Comparison of ENCODE assay signal across 8 cellular contexts in the genomic region with DNA sequence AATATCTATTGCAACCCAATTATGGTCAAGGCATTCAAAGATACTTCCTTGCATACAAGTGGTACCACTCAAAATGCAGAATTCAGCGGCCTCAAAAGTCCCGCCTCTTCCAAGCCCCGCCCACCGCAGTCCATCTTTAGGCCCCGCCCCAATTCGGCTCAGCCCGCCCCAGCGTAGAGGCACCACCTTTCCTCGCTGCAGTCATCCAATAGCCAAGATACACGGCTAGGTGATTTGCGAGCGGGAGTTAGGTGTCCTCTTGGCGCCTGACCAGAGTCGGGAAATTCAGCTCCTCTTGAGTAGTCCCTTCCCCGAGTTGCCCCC.
DNase-seq lines count a peak whose midpoint lies in the region; ATAC-seq lines count a peak whose summit lies in the region.

No MANE protein-coding gene starts in this region.

- H3K79me2 ChIP-seq in ACC112 (ENCODE audit: control insufficient read depth, insufficient read depth, low read length, unreplicated experiment), result no peaks in the 10 kb centered on the region

- H2AFZ ChIP-seq in ACC112 (ENCODE audit: low read length, unreplicated experiment), result peak overlapping the region; percentile 77

- no peaks in the 10 kb centered on the region for H3K36me3 ChIP-seq in ACC112 (ENCODE audit: insufficient read depth, low read length)

- H3K4me3 ChIP-seq in ACC112 (ENCODE audit: low read depth, low read length), result peak overlapping the region; percentile 92

- H3K4me1 ChIP-seq in ACC112 (ENCODE audit: control insufficient read depth, insufficient read depth, low read length, unreplicated experiment), result peaks cover 13% of the 10 kb centered on the region

- peak; percentile 64 for DNase-seq in NCI-H226
- peak; percentile 87 for DNase-seq in activated CD4-positive, CD25-positive, alpha-beta regulatory T cell treated with anti-CD3 and anti-CD28 coated beads, Interleukin-2, amount 50 U/mL, for 16 hours (ENCODE audit: low read depth, low spot score)
- DNase-seq in cerebellar nuclear complex (lab: John Stamatoyannopoulos, UW), result peak; percentile 65 to 92
- DNase-seq in kidney tubule cell (ENCODE audit: low spot score), result peak; percentile 91
- peak; percentile 87 to 91 for DNase-seq in stimulated activated CD4-positive, alpha-beta T cell treated with anti-CD3 and anti-CD28 coated beads, Interleukin-1b, Interleukin-23, amount 100 ng/mL, for 4 hours (ENCODE audit: low read depth in 2 of 2)

- H3K27me3 ChIP-seq in ACC112 (ENCODE audit: insufficient read depth, low read length), result peaks cover 47% of the 10 kb centered on the region

- peak overlapping the region; percentile 17; the same call in 1 of the 2 replicates for H3K27ac ChIP-seq in ACC112 (ENCODE audit: low read depth, low read length)

- ATAC-seq in GM18873 (IDR thresholded peaks at IDR 0.05; ENCODE audit: low FRiP score, unreplicated experiment), result peak; percentile 58
- peak; percentile 72 for ATAC-seq in HG03139 (IDR thresholded peaks at IDR 0.05; ENCODE audit: unreplicated experiment)

Comparison
In these comparisons a context has a peak if more than half of its experiments do, and no peak if none do; other contexts are left out.
1. Peak in every context shown above with its lines: DNase-seq, ATAC-seq, H3K4me3 ChIP-seq and H3K27ac ChIP-seq.